Comparison of ENCODE assay signal across 24 cellular contexts in genomic region chr1:3330771-3331245, GRCh38.
"Had no signal": no experiment of that assay in that cellular context is flagged by ENCODE, and none has a peak within 500 bp of the region (broad histone marks: within the 10 kb centered on the region; RNA-seq: fewer than 3 reads in every experiment).

No MANE protein-coding gene starts in this region.

- H3K27ac ChIP-seq: colonic mucosa, esophagus muscularis mucosa, gastroesophageal sphincter, lower lobe of right lung, suprapubic skin, upper lobe of right lung had no signal

- H3K4me3 ChIP-seq: body of pancreas, colonic mucosa, esophagus muscularis mucosa, gastroesophageal sphincter, lower lobe of right lung, suprapubic skin, upper lobe of right lung had no signal

- H3K27me3 ChIP-seq: body of pancreas, colonic mucosa, upper lobe of right lung had no signal

- H3K4me1 Mint-ChIP-seq: activated CD4-positive, alpha-beta T cell treated with anti-CD3 and anti-CD28 coated beads for 36 hours; activated naive CD8-positive, alpha-beta T cell treated with anti-CD3 and anti-CD28 coated beads for 36 hours; activated T-helper 17 cell treated with anti-CD3 and anti-CD28 coated beads, Interleukin-2, amount 50 U/mL, for 72 hours had no signal

- DNase-seq: activated CD4-positive, alpha-beta T cell treated with anti-CD3 and anti-CD28 coated beads for 36 hours; activated CD8-positive, alpha-beta T cell treated with anti-CD3 and anti-CD28 coated beads for 36 hours; activated naive CD4-positive, alpha-beta T cell; activated naive CD8-positive, alpha-beta T cell treated with anti-CD3 and anti-CD28 coated beads for 36 hours; activated T-cell treated with anti-CD3 and anti-CD28 coated beads, Interleukin-2, amount 50 U/mL, for 1 hour; amniotic stem cell; central memory CD4-positive, alpha-beta T cell; colonic mucosa; left colon; lower lobe of right lung; occipital lobe; stimulated activated CD4-positive, alpha-beta T cell treated with anti-CD3 and anti-CD28 coated beads, Interleukin-12 subunit alpha, Interleukin-12 subunit beta, amount 100 ng/mL, for 4 hours; stimulated activated CD4-positive, alpha-beta T cell treated with anti-CD3 and anti-CD28 coated beads, Interleukin-1b, Interleukin-23, amount 100 ng/mL, for 48 hours; stimulated activated CD8-positive, alpha-beta memory T cell treated with anti-CD3 and anti-CD28 coated beads, Interleukin-4, amount 100 ng/mL, for 48 hours; stimulated activated naive CD8-positive, alpha-beta T cell treated with anti-CD3 and anti-CD28 coated beads, Interleukin-15, Interleukin-2, amounts not matched to agents 100 U/mL and 50 U/mL, for 24 hours; upper lobe of right lung had no signal

- H3K36me3 Mint-ChIP-seq: activated naive CD8-positive, alpha-beta T cell treated with anti-CD3 and anti-CD28 coated beads for 36 hours; natural killer cell treated with Interleukin-12 subunit alpha and Interleukin-12 subunit beta and Interleukin-15 and Interleukin-18, amount 100 ng/mL, for 72 hours; WTC11 had no signal

- H3K4me3 Mint-ChIP-seq: activated CD4-positive, alpha-beta T cell treated with anti-CD3 and anti-CD28 coated beads for 36 hours; activated CD8-positive, alpha-beta T cell treated with anti-CD3 and anti-CD28 coated beads for 36 hours; activated naive CD8-positive, alpha-beta T cell treated with anti-CD3 and anti-CD28 coated beads for 36 hours; activated T-helper 17 cell treated with anti-CD3 and anti-CD28 coated beads, Interleukin-2, amount 50 U/mL, for 72 hours; natural killer cell treated with Interleukin-12 subunit alpha and Interleukin-12 subunit beta and Interleukin-15 and Interleukin-18, amount 100 ng/mL, for 72 hours; T-helper 2 cell treated with Interferon-gamma antibody and Interleukin-4, amounts not matched to agents 5 μg/mL and 100 μg/mL, for 36 hours; WTC11 had no signal

- H3K27ac Mint-ChIP-seq: activated CD4-positive, alpha-beta T cell treated with anti-CD3 and anti-CD28 coated beads for 36 hours; activated CD8-positive, alpha-beta T cell treated with anti-CD3 and anti-CD28 coated beads for 36 hours; activated naive CD8-positive, alpha-beta T cell treated with anti-CD3 and anti-CD28 coated beads for 36 hours; activated T-helper 17 cell treated with anti-CD3 and anti-CD28 coated beads, Interleukin-2, amount 50 U/mL, for 72 hours; natural killer cell treated with Interleukin-12 subunit alpha and Interleukin-12 subunit beta and Interleukin-15 and Interleukin-18, amount 100 ng/mL, for 72 hours; T-helper 2 cell treated with Interferon-gamma antibody and Interleukin-4, amounts not matched to agents 5 μg/mL and 100 μg/mL, for 36 hours; WTC11 had no signal

- H3K9me3 Mint-ChIP-seq: activated CD8-positive, alpha-beta T cell treated with anti-CD3 and anti-CD28 coated beads for 36 hours; activated naive CD8-positive, alpha-beta T cell treated with anti-CD3 and anti-CD28 coated beads for 36 hours; activated T-helper 17 cell treated with anti-CD3 and anti-CD28 coated beads, Interleukin-2, amount 50 U/mL, for 72 hours; natural killer cell treated with Interleukin-12 subunit alpha and Interleukin-12 subunit beta and Interleukin-15 and Interleukin-18, amount 100 ng/mL, for 72 hours; T-helper 2 cell treated with Interferon-gamma antibody and Interleukin-4, amounts not matched to agents 5 μg/mL and 100 μg/mL, for 36 hours; WTC11 had no signal

- H3K9me3 ChIP-seq: body of pancreas, colonic mucosa, esophagus muscularis mucosa, gastroesophageal sphincter, lower lobe of right lung, suprapubic skin, upper lobe of right lung had no signal

- H3K36me3 ChIP-seq: colonic mucosa, esophagus muscularis mucosa, gastroesophageal sphincter, lower lobe of right lung, suprapubic skin, upper lobe of right lung had no signal

- ATAC-seq: activated CD4-positive, alpha-beta T cell treated with anti-CD3 and anti-CD28 coated beads for 36 hours; activated CD8-positive, alpha-beta T cell treated with anti-CD3 and anti-CD28 coated beads for 36 hours; activated T-helper 17 cell treated with anti-CD3 and anti-CD28 coated beads, Interleukin-2, amount 50 U/mL, for 72 hours; body of pancreas; gastroesophageal sphincter; left colon; lower lobe of right lung; natural killer cell treated with Interleukin-12 subunit alpha and Interleukin-12 subunit beta and Interleukin-15 and Interleukin-18, amount 100 ng/mL, for 72 hours; stimulated activated naive CD8-positive, alpha-beta T cell treated with anti-CD3 and anti-CD28 coated beads, Interleukin-15, Interleukin-2, amounts not matched to agents 100 U/mL and 50 U/mL, for 24 hours; upper lobe of right lung; WTC11 had no signal

- H3K4me1 ChIP-seq: colonic mucosa, lower lobe of right lung, suprapubic skin, upper lobe of right lung had no signal
